Comparison of ENCODE assay signal across 24 cellular contexts in the genomic region with DNA sequence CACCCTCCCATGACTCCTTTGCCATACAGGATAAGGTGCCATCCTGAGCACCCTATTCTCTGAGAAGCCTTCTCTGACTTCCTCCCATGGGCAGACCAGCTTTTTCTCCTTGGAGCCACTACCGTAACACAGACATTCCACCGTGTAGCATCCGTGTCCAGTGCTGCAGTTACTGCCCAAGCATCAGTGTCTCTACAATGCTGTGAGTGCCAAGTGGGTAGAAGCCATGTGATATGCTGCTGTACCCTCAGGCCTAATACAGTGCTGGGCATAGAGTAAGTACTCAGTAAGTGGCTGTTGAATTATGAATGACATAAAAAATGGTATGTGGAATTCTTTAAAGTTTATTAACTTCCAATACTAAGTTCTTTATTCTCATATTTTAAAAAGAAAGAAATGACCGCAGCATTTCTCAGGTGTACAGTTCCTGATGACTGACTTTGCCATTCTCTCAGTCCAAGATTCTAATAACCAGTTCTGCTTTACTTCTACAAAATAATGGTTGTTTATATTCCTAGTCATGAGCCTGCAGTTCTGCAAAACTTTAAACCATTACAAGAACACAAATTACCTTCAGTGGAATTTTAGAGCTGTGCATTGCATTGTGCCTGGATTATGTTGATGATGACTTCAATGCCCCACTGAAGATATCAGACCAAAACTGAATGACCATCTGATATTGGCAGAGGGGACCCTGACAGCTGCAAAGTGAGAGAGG.
"Had no signal": no experiment of that assay in that cellular context is flagged by ENCODE, and none has a peak within 500 bp of the region (broad histone marks: within the 10 kb centered on the region; RNA-seq: fewer than 3 reads in every experiment).

No MANE protein-coding gene starts in this region.

- H3K4me3 Mint-ChIP-seq: T-cell had no signal

- H3K27ac Mint-ChIP-seq: T-cell had no signal

- ATAC-seq: HepG2, T-cell had no signal

- DNase-seq: IMR-90, Karpas-422, KG1, MG63, NCI-H1092, NCI-H1105 treated with DMSO at 0.1 percent for 48 hours, NCI-H1417 treated with DMSO at 0.1 percent for 48 hours, NCI-H146, NCI-H1694 treated with DMSO at 0.1 percent for 48 hours, NCI-H1930, NCI-H2081, NCI-H2107, NCI-H2227 treated with DMSO at 0.1 percent for 48 hours, NCI-H524, NCI-H526 treated with DMSO at 0.1 percent for 48 hours, NCI-H748 treated with DMSO at 0.1 percent for 48 hours, Right ventricle myocardium superior, RPMI8226, SIG-M5, SK-N-SH, SW 1271, T-cell had no signal

- FAIRE-seq: HepG2, RCC 7860 had no signal

- H3K9me3 Mint-ChIP-seq: T-cell had no signal

- H3K36me3 Mint-ChIP-seq: T-cell had no signal
